Comparison of ENCODE assay signal across 10 cellular contexts in the genomic region with DNA sequence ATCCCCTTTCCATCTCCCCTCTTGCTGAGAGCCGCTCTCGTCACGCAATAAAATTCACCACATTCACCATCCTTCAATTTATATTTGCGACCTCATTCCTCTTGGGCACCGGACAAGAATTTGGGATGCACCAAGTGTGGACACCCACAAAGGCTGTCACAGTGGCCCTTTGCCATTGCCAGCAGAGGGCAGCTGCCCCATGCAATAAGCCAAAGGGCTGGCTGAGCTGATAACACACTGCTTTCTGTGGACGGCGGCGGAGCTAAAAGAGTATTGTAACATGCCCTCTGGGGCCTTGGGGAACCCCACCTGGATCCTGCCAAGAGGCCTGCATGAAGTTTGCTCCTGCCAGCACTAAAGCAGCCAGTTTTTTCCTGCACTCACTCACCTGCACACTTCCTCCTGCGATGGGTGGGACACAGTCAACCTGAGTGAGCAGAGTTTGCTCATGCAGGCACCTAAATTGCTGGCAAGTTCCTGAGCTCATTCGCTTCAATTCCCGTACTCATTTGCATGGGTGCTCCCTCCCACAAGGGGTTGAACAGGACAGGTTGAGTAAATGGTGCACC.
DNase-seq lines count a peak whose midpoint lies in the region; ATAC-seq, FAIRE-seq and TF ChIP-seq lines count a peak whose summit lies in the region.
"Had no signal": no experiment of that assay in that cellular context is flagged by ENCODE, and none has a peak within 500 bp of the region (broad histone marks: within the 10 kb centered on the region; RNA-seq: fewer than 3 reads in every experiment).

No MANE protein-coding gene starts in this region.

- no peaks in the 10 kb centered on the region for H4K20me1 ChIP-seq in PC-3 (ENCODE audit: low read length)

- H2AFZ ChIP-seq in PC-3 (ENCODE audit: low read length), result no peak overlapping the region

- no peaks in the 10 kb centered on the region for H3F3A ChIP-seq in PC-3 (ENCODE audit: low read length, unreplicated experiment)

- H3K4me2 ChIP-seq in PC-3 (ENCODE audit: low read length), result no peak overlapping the region

- peak; percentile 83 for ATAC-seq in PC-3
- no peak for ATAC-seq in CD4-positive, alpha-beta T cell (ENCODE audit: poor library complexity)
- ATAC-seq: Panc1 had no signal

- H3K4me3 ChIP-seq in PC-3 (ENCODE audit: low read length) (no peak overlapping the region), foreskin fibroblast (ENCODE audit: low read depth in 1 of 2, low read length in 2 of 2) (no peak overlapping the region)

- H3K27ac ChIP-seq in PC-3 (ENCODE audit: low read length), result no peak overlapping the region
- H3K27ac ChIP-seq in CD4-positive, alpha-beta T cell (ENCODE audit: low read depth, low read length), result no peak overlapping the region

- no peaks in the 10 kb centered on the region for H3K9me3 ChIP-seq in PC-3 (ENCODE audit: low read length)
- H3K9me3 ChIP-seq in CD4-positive, alpha-beta T cell (ENCODE audit: control insufficient read depth, low read length), result no peaks in the 10 kb centered on the region

- no peaks in the 10 kb centered on the region for H3K27me3 Mint-ChIP-seq in CD4-positive, alpha-beta T cell

- TF ChIP-seq POLR2A in GM12891 (IDR thresholded peaks at IDR 0.05; ENCODE audit: low read depth, low read length), result no peak

- H3K79me2 ChIP-seq in PC-3 (ENCODE audit: low read length), result no peaks in the 10 kb centered on the region

- no TSS peak for BruUV-seq in PC-3 (replicated peaks; lab: Mats Ljungman, UMichigan)

- H3K4me1 Mint-ChIP-seq in CD4-positive, alpha-beta T cell (ENCODE audit: low read depth), result no peaks in the 10 kb centered on the region

- POLR2A ChIA-PET in PC-3 (lab: Charles Lee; ENCODE audit: unreplicated experiment), result no interaction called here
- POLR2A ChIA-PET in CD4-positive, alpha-beta T cell (lab: Charles Lee), result no interaction called here

- H3K9me2 ChIP-seq in PC-3 (replicated peaks; ENCODE audit: low read length), result no peaks in the 10 kb centered on the region

- no peaks in the 10 kb centered on the region for H3K27me3 ChIP-seq in PC-3 (ENCODE audit: low read length)
- no peaks in the 10 kb centered on the region for H3K27me3 ChIP-seq in CD4-positive, alpha-beta T cell (ENCODE audit: control insufficient read depth, insufficient read depth, low read length)

- DNase-seq in EL, result peak; percentile 19
- DNase-seq in PC-3, result peak; percentile 39
- peak in 1 of 2 donors; percentile 18 for DNase-seq in foreskin fibroblast
- peak; percentile 8 for DNase-seq in occipital lobe (lab: John Stamatoyannopoulos, UW)
- no peak for DNase-seq in CD4-positive, alpha-beta T cell
- DNase-seq in middle frontal gyrus (ENCODE audit: extremely low spot score, low spot score), result no peak
- no peak for DNase-seq in GM12891 (ENCODE audit: insufficient read length, low spot score)
- DNase-seq in activated naive CD4-positive, alpha-beta T cell treated with Interleukin-2 at 50 U/mL for 16 hours, result no peak

- H3K4me3 Mint-ChIP-seq in CD4-positive, alpha-beta T cell, result no peak overlapping the region

- H3K27ac Mint-ChIP-seq in CD4-positive, alpha-beta T cell, result no peak overlapping the region

- H3K36me3 Mint-ChIP-seq in CD4-positive, alpha-beta T cell (ENCODE audit: low read depth), result no peaks in the 10 kb centered on the region

- peak; percentile 64 for TF ChIP-seq CTCF in PC-3 (conservative IDR thresholded peaks at IDR 0.05; ENCODE audit: low read depth, low read length)
- TF ChIP-seq CTCF in foreskin fibroblast (IDR thresholded peaks at IDR 0.05; ENCODE audit: low read depth, low read length), result peak; percentile 37
- TF ChIP-seq CTCF in CD4-positive, alpha-beta T cell (IDR thresholded peaks at IDR 0.05), result no peak

- peaks cover 3% of the 10 kb centered on the region for H3K9me3 Mint-ChIP-seq in CD4-positive, alpha-beta T cell

- CTCF ChIA-PET in PC-3 (lab: Charles Lee), result interaction anchor here (0.6 to 1.0 kb wide), 2 partner anchors 58 to 577 kb away, joined by 3 read pairs; no protein-coding TSS in a partner anchor
- CTCF ChIA-PET in CD4-positive, alpha-beta T cell (lab: Charles Lee), result no interaction called here

- no peaks in the 10 kb centered on the region for H3K4me1 ChIP-seq in PC-3 (ENCODE audit: insufficient read depth, low read length)

- intact Hi-C loops in PC-3 (cut with micrococcal nuclease), result loop anchor here (1.0 kb wide), 2 partner anchors 577 to 986 kb away; no protein-coding TSS in a partner anchor
- intact Hi-C loops in CD4-positive, alpha-beta T cell (cut with DNase I, micrococcal nuclease), result no loop called here

- H3K9ac ChIP-seq in PC-3 (ENCODE audit: low read length), result no peak overlapping the region

- H3K36me3 ChIP-seq in PC-3 (ENCODE audit: low read depth, low read length), result no peaks in the 10 kb centered on the region

- FAIRE-seq in GM12891 (lab: Jason Lieb, UNC), result no peak
- FAIRE-seq: endothelial cell of umbilical vein had no signal

TF ChIP-seq in GM12891, 5 proteins besides CTCF, POLR2A, EP300 and RAD21:
- no peak for TF ChIP-seq POLR2AphosphoS5 (IDR thresholded peaks at IDR 0.05; ENCODE audit: low read depth, low read length)
- no peak for TF ChIP-seq SPI1 (IDR thresholded peaks at IDR 0.05; ENCODE audit: low read depth, low read length)
- TF ChIP-seq TAF1 (IDR thresholded peaks at IDR 0.05; ENCODE audit: low read depth, low read length), result no peak
- TF ChIP-seq POU2F2 (IDR thresholded peaks at IDR 0.05; ENCODE audit: low read depth, low read length), result no peak
- TF ChIP-seq PAX5 (IDR thresholded peaks at IDR 0.05; ENCODE audit: insufficient read depth, low read length, severe bottlenecking), result no peak

Comparison
In these comparisons a context has a peak if more than half of its experiments do, and no peak if none do; other contexts are left out.
1. DNase-seq: peak in EL (single experiment), PC-3 (single experiment) and occipital lobe (single experiment); none in CD4-positive, alpha-beta T cell (0 of 10), middle frontal gyrus (single experiment), GM12891 (single experiment) and activated naive CD4-positive, alpha-beta T cell treated with Interleukin-2 at 50 U/mL for 16 hours (single experiment).